Comparison of ENCODE assay signal across 8 cellular contexts in the genomic region with DNA sequence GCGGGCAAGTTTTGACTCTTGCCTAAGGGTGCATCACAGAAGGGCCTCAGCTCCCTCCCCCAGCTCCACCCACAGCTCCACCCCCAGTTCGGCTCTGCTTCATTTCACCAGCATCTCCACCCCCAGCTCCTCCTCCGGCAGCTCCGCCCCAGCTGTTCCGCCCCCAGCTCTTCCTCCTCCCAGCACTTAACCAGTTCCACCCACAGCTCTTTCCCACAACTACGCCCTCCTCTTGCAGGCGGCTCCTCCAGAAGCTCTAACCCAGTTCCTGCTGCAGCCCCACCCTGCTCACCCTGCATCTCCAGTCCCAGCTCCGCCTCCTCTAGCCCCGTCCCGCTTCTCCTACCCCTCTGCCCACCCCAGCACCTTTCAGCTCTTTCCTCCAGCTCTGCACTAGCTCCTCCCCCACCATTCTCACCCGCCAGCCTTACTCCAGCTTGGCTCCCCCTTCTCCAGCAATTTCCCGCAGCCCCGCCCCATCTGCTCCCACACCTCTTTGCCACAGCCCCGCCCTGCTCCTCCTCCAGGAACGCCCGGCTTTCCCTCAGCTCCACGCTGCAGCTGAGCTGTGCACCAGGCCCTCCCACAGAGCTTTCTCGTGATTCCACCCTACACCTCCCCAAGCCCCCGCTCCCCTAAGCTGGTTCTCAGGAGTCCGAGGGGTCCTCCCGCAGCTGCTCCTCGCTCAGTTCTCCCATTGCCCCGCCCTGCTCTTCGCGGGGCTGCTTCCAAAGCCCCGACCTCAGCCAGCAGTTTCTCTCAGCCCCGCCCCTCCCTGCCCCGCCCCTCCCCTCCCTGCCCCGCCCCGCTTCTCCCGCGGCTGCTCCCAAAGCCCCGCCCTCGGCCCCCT. TPM values are rescaled to one million over a fixed set of nuclear protein-coding genes. Genes with fewer than 3 reads are reported as not detected.
DNase-seq lines count a peak whose midpoint lies in the region; ATAC-seq and TF ChIP-seq lines count a peak whose summit lies in the region.

No MANE protein-coding gene starts in this region.

- ATAC-seq in HG02885 (IDR thresholded peaks at IDR 0.05; ENCODE audit: poor library complexity, unreplicated experiment) (peak; percentile 41), aorta (ENCODE audit: low FRiP score) (peak; percentile 86)

- TF ChIP-seq CTCF in GM13977 (IDR thresholded peaks at IDR 0.05; ENCODE audit: extremely low read depth, insufficient read depth, missing control alignments), result no peak

- H3K9me3 ChIP-seq in aorta (ENCODE audit: control insufficient read depth, low read length), result no peaks in the 10 kb centered on the region

- peak overlapping the region in 1 of 2 donors; percentile 55 for H3K27ac ChIP-seq in aorta (ENCODE audit: low read depth in 1 of 2, low read length in 2 of 2)

- in situ Hi-C loops in GM13977 (cut with MboI; ENCODE audit: low pct_unique_long_range_greater_than_20kb, low sequenced_read_pairs, unreplicated experiment), result no loop called here

- no peaks in the 10 kb centered on the region for H3K4me1 ChIP-seq in aorta (ENCODE audit: control insufficient read depth in 1 of 2, insufficient read depth in 2 of 2, low read length in 2 of 2)

- WGBS in aorta, 2 donors, result 1 to 36% methylated on average over 25 to 32 of the region's 34 CpGs

- no peaks in the 10 kb centered on the region for H3K27me3 ChIP-seq in aorta (ENCODE audit: control insufficient read depth in 1 of 2, insufficient read depth in 2 of 2, low read length in 1 of 2)

- intact Hi-C loops in aorta (cut with DNase I), result loop anchor here in 1 of 2 donors (2.0 kb wide), 1 partner anchor 35 kb away; the partner anchor contains the start of gene IDS

- no peaks in the 10 kb centered on the region for H3K36me3 ChIP-seq in aorta (ENCODE audit: control insufficient read depth in 1 of 2, insufficient read depth in 2 of 2, low read length in 1 of 2)

- no peak overlapping the region for H3K4me3 ChIP-seq in aorta (ENCODE audit: low read length in 2 of 2)

- DNase-seq in GM13977 (ENCODE audit: low spot score), result peak; percentile 78
- peak; percentile 93 for DNase-seq in NCI-H1694 treated with DMSO at 0.1 percent for 48 hours (lab: John Stamatoyannopoulos, UW)
- DNase-seq in T-helper 2 cell, result peak; percentile 53 to 98 (median 84)
- peak; percentile 5 to 94 (median 78) for DNase-seq in anterior cingulate cortex (lab: John Stamatoyannopoulos, UW)
- DNase-seq in hepatic stellate cell (ENCODE audit: low spot score), result peak; percentile 82
- peak; percentile 86 for DNase-seq in retina
- peak; percentile 94 to 95 for DNase-seq in aorta

RNA-seq across cellular contexts. Expression of gene EOLA1, which starts 1.3 kb away (rescaled TPM):
- 10 to 100 TPM; 16.4 to 18.6 TPM for total RNA-seq in aorta
- 10 to 100 TPM; 21.0 to 25.1 TPM for polyA plus RNA-seq in aorta

RNA-seq across cellular contexts. Expression of gene HSFX3, which starts 10.2 kb away (rescaled TPM):
- not detected for total RNA-seq in aorta
- under 1 TPM in 1 of 2 donors, not detected in 1; 0.38 TPM for polyA plus RNA-seq in aorta

RNA-seq across cellular contexts. Expression of gene IDS, which starts 34.4 kb away (rescaled TPM):
- total RNA-seq in aorta, result 100 to 1,000 TPM; 131 to 134 TPM
- polyA plus RNA-seq in aorta, result 100 to 1,000 TPM; 114 to 115 TPM

RNA-seq across cellular contexts. Expression of gene MAGEA9B, which starts 47.8 kb away (rescaled TPM):
- total RNA-seq in aorta, result not detected
- polyA plus RNA-seq in aorta, result not detected

RNA-seq across cellular contexts. Expression of gene HSFX2, which starts 55.6 kb away (rescaled TPM):
- not detected for total RNA-seq in aorta
- polyA plus RNA-seq in aorta, result 1 to 10 TPM in 1 of 2 donors, under 1 TPM in 1; 0.59 to 1.4 TPM
